10 cellular contexts compared by ENCODE assay signal in genomic region chr1:117572546-117572945, GRCh38. TPM values are rescaled to one million over a fixed set of nuclear protein-coding genes. Genes with fewer than 3 reads are reported as not detected.
DNase-seq lines count a peak whose midpoint lies in the region; TF ChIP-seq lines count a peak whose summit lies in the region.
"Had no signal": no experiment of that assay in that cellular context is flagged by ENCODE, and none has a peak within 500 bp of the region (broad histone marks: within the 10 kb centered on the region; RNA-seq: fewer than 3 reads in every experiment).

No MANE protein-coding gene starts in this region.

- DNase-seq in NCI-H510A treated with DMSO at 0.1 percent for 48 hours (lab: John Stamatoyannopoulos, UW), result peak; percentile 84
- no peak for DNase-seq in NCI-H510A (lab: John Stamatoyannopoulos, UW)
- DNase-seq in NOMO-1 (lab: John Stamatoyannopoulos, UW; ENCODE audit: unreplicated experiment in 2 of 2), result peak; percentile 47 to 82
- peak; percentile 7 for DNase-seq in activated T-helper 1 cell treated with anti-CD3 and anti-CD28 coated beads, Interleukin-12 subunit alpha, Interleukin-12 subunit beta, Interleukin-2, Interleukin-4 antibody, amounts not matched to agents 30 ng/mL and 10 ng/mL and 1 ng/mL, durations not matched to agents 14 hours and 24 hours and 36 hours (ENCODE audit: low spot score)
- DNase-seq in stimulated activated CD8-positive, alpha-beta memory T cell treated with anti-CD3 and anti-CD28 coated beads, Interleukin-7, amount 100 ng/mL, for 1 hour (ENCODE audit: low read depth in 2 of 2), result peak; percentile 4 to 7
- DNase-seq in esophagus muscularis mucosa (ENCODE audit: extremely low spot score), result no peak
- DNase-seq in SW 1271 (lab: John Stamatoyannopoulos, UW), result no peak
- DNase-seq in erythroblast (lab: John Stamatoyannopoulos, UW), result no peak

- H3K4me1 ChIP-seq in esophagus muscularis mucosa, result peaks cover 0 to 8% (median 0%) of the 10 kb centered on the region in 4 donors
- H3K4me1 ChIP-seq: A549, parathyroid adenoma had no signal

- no peak for TF ChIP-seq POLR2A in esophagus muscularis mucosa (IDR thresholded peaks at IDR 0.05; ENCODE audit: low read depth)
- TF ChIP-seq POLR2A in erythroblast (IDR thresholded peaks at IDR 0.05; ENCODE audit: low read length), result no peak

- H3K4me3 Mint-ChIP-seq in activated T-helper 1 cell treated with anti-CD3 and anti-CD28 coated beads, Interleukin-12 subunit alpha, Interleukin-12 subunit beta, Interleukin-2, Interleukin-4 antibody, amounts not matched to agents 30 ng/mL and 10 ng/mL and 1 ng/mL, durations not matched to agents 14 hours and 24 hours and 36 hours, result no peak overlapping the region

- H3K9me3 Mint-ChIP-seq in activated T-helper 1 cell treated with anti-CD3 and anti-CD28 coated beads, Interleukin-12 subunit alpha, Interleukin-12 subunit beta, Interleukin-2, Interleukin-4 antibody, amounts not matched to agents 30 ng/mL and 10 ng/mL and 1 ng/mL, durations not matched to agents 14 hours and 24 hours and 36 hours, result no peaks in the 10 kb centered on the region

- intact Hi-C loops in activated T-helper 1 cell treated with anti-CD3 and anti-CD28 coated beads, Interleukin-12 subunit alpha, Interleukin-12 subunit beta, Interleukin-2, Interleukin-4 antibody, amounts not matched to agents 30 ng/mL and 10 ng/mL and 1 ng/mL, durations not matched to agents 14 hours and 24 hours and 36 hours (cut with micrococcal nuclease), result no loop called here
- intact Hi-C loops in esophagus muscularis mucosa (cut with DNase I), result no loop called here

- peaks cover 22% of the 10 kb centered on the region for H3K4me1 Mint-ChIP-seq in activated T-helper 1 cell treated with anti-CD3 and anti-CD28 coated beads, Interleukin-12 subunit alpha, Interleukin-12 subunit beta, Interleukin-2, Interleukin-4 antibody, amounts not matched to agents 30 ng/mL and 10 ng/mL and 1 ng/mL, durations not matched to agents 14 hours and 24 hours and 36 hours (ENCODE audit: low read depth)

- no peak for TF ChIP-seq EP300 in esophagus muscularis mucosa (IDR thresholded peaks at IDR 0.05)

- H3K27me3 Mint-ChIP-seq in activated T-helper 1 cell treated with anti-CD3 and anti-CD28 coated beads, Interleukin-12 subunit alpha, Interleukin-12 subunit beta, Interleukin-2, Interleukin-4 antibody, amounts not matched to agents 30 ng/mL and 10 ng/mL and 1 ng/mL, durations not matched to agents 14 hours and 24 hours and 36 hours (ENCODE audit: insufficient read depth), result peaks cover 2% of the 10 kb centered on the region

- H3K36me3 ChIP-seq in esophagus muscularis mucosa, result no peaks in the 10 kb centered on the region

- no peak overlapping the region for H3K27ac ChIP-seq in esophagus muscularis mucosa (replicated peaks in 1 of 4)
- H3K27ac ChIP-seq: A549, parathyroid adenoma had no signal

- no peak overlapping the region for H3K27ac Mint-ChIP-seq in activated T-helper 1 cell treated with anti-CD3 and anti-CD28 coated beads, Interleukin-12 subunit alpha, Interleukin-12 subunit beta, Interleukin-2, Interleukin-4 antibody, amounts not matched to agents 30 ng/mL and 10 ng/mL and 1 ng/mL, durations not matched to agents 14 hours and 24 hours and 36 hours

- no peak overlapping the region for H3K4me3 ChIP-seq in esophagus muscularis mucosa
- H3K4me3 ChIP-seq: A549 had no signal

- H3K27me3 ChIP-seq in esophagus muscularis mucosa, result no peaks in the 10 kb centered on the region

- no peak for TF ChIP-seq CTCF in esophagus muscularis mucosa (IDR thresholded peaks at IDR 0.05)

- WGBS in esophagus muscularis mucosa, result 69% methylated on average over 4 of the region's 4 CpGs

- H3K9me3 ChIP-seq in esophagus muscularis mucosa, result no peaks in the 10 kb centered on the region
- H3K9me3 ChIP-seq: A549 had no signal

- H3K36me3 Mint-ChIP-seq in activated T-helper 1 cell treated with anti-CD3 and anti-CD28 coated beads, Interleukin-12 subunit alpha, Interleukin-12 subunit beta, Interleukin-2, Interleukin-4 antibody, amounts not matched to agents 30 ng/mL and 10 ng/mL and 1 ng/mL, durations not matched to agents 14 hours and 24 hours and 36 hours (ENCODE audit: low read depth), result no peaks in the 10 kb centered on the region

RNA-seq across cellular contexts. Expression of gene TENT5C, which starts 33.3 kb away (rescaled TPM):
- 4.9 and 5.2 TPM in 2 replicates for total RNA-seq in activated T-helper 1 cell treated with anti-CD3 and anti-CD28 coated beads, Interleukin-12 subunit alpha, Interleukin-12 subunit beta, Interleukin-2, Interleukin-4 antibody, amounts not matched to agents 30 ng/mL and 10 ng/mL and 1 ng/mL, durations not matched to agents 14 hours and 24 hours and 36 hours
- total RNA-seq in esophagus muscularis mucosa, result 1 to 10 TPM in 3 of 4 donors, under 1 TPM in 1; 0.92 to 6.8 (median 2.5) TPM

Comparison
In these comparisons a context has a peak if more than half of its experiments do, and no peak if none do; other contexts are left out.
1. DNase-seq: peak in NCI-H510A treated with DMSO at 0.1 percent for 48 hours (single experiment), NOMO-1 (2 of 2), activated T-helper 1 cell treated with anti-CD3 and anti-CD28 coated beads, Interleukin-12 subunit alpha, Interleukin-12 subunit beta, Interleukin-2, Interleukin-4 antibody, amounts not matched to agents 30 ng/mL and 10 ng/mL and 1 ng/mL, durations not matched to agents 14 hours and 24 hours and 36 hours (single experiment) and stimulated activated CD8-positive, alpha-beta memory T cell treated with anti-CD3 and anti-CD28 coated beads, Interleukin-7, amount 100 ng/mL, for 1 hour (2 of 2); none in NCI-H510A (single experiment), esophagus muscularis mucosa (single experiment), SW 1271 (0 of 2) and erythroblast (0 of 2).